In genomic region chr15:27064080-27064479, GRCh38 we compare ENCODE assay signal across 8 cellular contexts.
"Had no signal": no experiment of that assay in that cellular context is flagged by ENCODE, and none has a peak within 500 bp of the region (broad histone marks: within the 10 kb centered on the region; RNA-seq: fewer than 3 reads in every experiment).

No MANE protein-coding gene starts in this region.

- ATAC-seq: HepG2 had no signal

- FAIRE-seq: H54, HepG2 had no signal

- H3K27ac Mint-ChIP-seq: H9, IgD-negative memory B cell had no signal

- H3K27me3 Mint-ChIP-seq: IgD-negative memory B cell had no signal

- H3K36me3 Mint-ChIP-seq: IgD-negative memory B cell had no signal

- H3K4me1 Mint-ChIP-seq: H9, IgD-negative memory B cell had no signal

- H3K4me3 Mint-ChIP-seq: H9, IgD-negative memory B cell had no signal

- H3K27ac ChIP-seq: HL-60 had no signal

- DNase-seq: GOT3, H9, HCEC 1CT, KBM-7 had no signal
